In the genomic region with DNA sequence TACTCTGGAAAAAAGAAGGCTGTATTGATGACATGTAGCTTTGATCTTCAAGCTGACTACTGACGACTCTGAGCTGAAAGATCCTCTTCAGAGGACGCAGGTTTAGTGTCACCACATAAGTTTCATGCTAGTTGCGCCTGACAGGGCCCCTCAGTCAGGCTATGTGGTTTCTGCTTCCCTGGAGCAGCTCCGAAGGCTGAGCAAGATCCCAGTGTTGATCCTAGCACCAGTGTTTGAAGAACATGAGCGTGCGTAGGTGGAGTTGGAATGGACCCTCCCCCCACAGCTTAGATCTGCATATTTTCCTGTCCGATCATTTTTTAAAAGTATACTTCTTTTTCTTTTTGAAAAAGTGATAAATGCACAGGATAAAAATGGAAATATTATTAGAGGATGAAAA, we compare ENCODE assay signal across 23 cellular contexts. TPM values are rescaled to one million over a fixed set of nuclear protein-coding genes. Genes with fewer than 3 reads are reported as not detected.
A peak's percentile ranks its signal among the peaks of the same experiment; 100 is the strongest.
DNase-seq lines count a peak whose midpoint lies in the region; ATAC-seq and TF ChIP-seq lines count a peak whose summit lies in the region.
"Had no signal": no experiment of that assay in that cellular context is flagged by ENCODE, and none has a peak within 500 bp of the region (broad histone marks: within the 10 kb centered on the region; RNA-seq: fewer than 3 reads in every experiment).

No MANE protein-coding gene starts in this region.

- H3K9ac ChIP-seq in SK-N-SH, result no peak overlapping the region

- no peaks in the 10 kb centered on the region for H3K27me3 Mint-ChIP-seq in CD4-positive, alpha-beta T cell
- H3K27me3 Mint-ChIP-seq: activated CD4-positive, alpha-beta T cell treated with anti-CD3 and anti-CD28 coated beads, Interleukin-2, amount 10 ng/mL, durations not matched to agents 24 days and 14 days; progenitor cell of endocrine pancreas had no signal

- no peak for DNase-seq in CD4-positive, alpha-beta T cell
- DNase-seq in amniotic stem cell (lab: John Stamatoyannopoulos, UW) (peak; percentile 41), sigmoid colon (peak; percentile 63), SK-N-SH (no peak), epidermal melanocyte (ENCODE audit: insufficient read length, low spot score) (no peak)
- DNase-seq in activated CD8-positive, alpha-beta memory T cell treated with anti-CD3 and anti-CD28 coated beads, Interleukin-2, amount 50 U/mL, for 4 hours, result no peak
- DNase-seq: activated CD4-positive, alpha-beta T cell treated with anti-CD3 and anti-CD28 coated beads, Interleukin-2, amount 10 ng/mL, durations not matched to agents 24 days and 14 days; activated effector memory CD4-positive, alpha-beta T cell treated with Interleukin-2 at 50 U/mL for 16 hours; DND-41; hippocampal formation; NCI-H1436; NCI-H2171; NCI-H526 treated with DMSO at 0.1 percent for 48 hours; spleen; stimulated activated CD4-positive, alpha-beta T cell treated with anti-CD3 and anti-CD28 coated beads, Interleukin-4, amount 100 ng/mL, for 4 hours had no signal

- peaks cover 4% of the 10 kb centered on the region for H3K9me3 Mint-ChIP-seq in CD4-positive, alpha-beta T cell

- no peaks in the 10 kb centered on the region for H4K20me1 ChIP-seq in SK-N-SH (ENCODE audit: insufficient read depth)

- peak overlapping the region; percentile 63 for H3K27ac Mint-ChIP-seq in CD4-positive, alpha-beta T cell
- H3K27ac Mint-ChIP-seq: activated CD4-positive, alpha-beta T cell treated with anti-CD3 and anti-CD28 coated beads, Interleukin-2, amount 10 ng/mL, durations not matched to agents 24 days and 14 days; progenitor cell of endocrine pancreas had no signal

- H3K36me3 ChIP-seq in gastroesophageal sphincter (peaks cover 0 to 13% of the 10 kb centered on the region in 2 donors), sigmoid colon (no peaks in the 10 kb centered on the region), SK-N-SH (replicated peaks in 1 of 2; ENCODE audit: control insufficient read depth in 1 of 2, insufficient read depth in 2 of 2, low read length in 1 of 2) (no peaks in the 10 kb centered on the region)
- H3K36me3 ChIP-seq: adrenal gland had no signal

- H3K79me2 ChIP-seq in SK-N-SH (ENCODE audit: insufficient read depth), result peaks cover 79% of the 10 kb centered on the region

- TF ChIP-seq POLR2A in gastroesophageal sphincter (IDR thresholded peaks at IDR 0.05) (no peak), sigmoid colon (IDR thresholded peaks at IDR 0.05) (no peak)

- WGBS in gastroesophageal sphincter (ENCODE audit: low coverage in 1 of 2), 2 donors, result 43 to 46% methylated on average over 4 to 6 of the region's 7 CpGs
- WGBS in sigmoid colon, 2 donors, result 91 to 93% methylated on average over 7 of the region's 7 CpGs
- WGBS in SK-N-SH (ENCODE audit: low lambda C conversion rate), result 93% methylated on average over 7 of the region's 7 CpGs

- intact Hi-C loops in CD4-positive, alpha-beta T cell (cut with DNase I, micrococcal nuclease), result no loop called here
- intact Hi-C loops in sigmoid colon (cut with DNase I), result no loop called here

- no peak for TF ChIP-seq CTCF in CD4-positive, alpha-beta T cell (IDR thresholded peaks at IDR 0.05)
- TF ChIP-seq CTCF in gastroesophageal sphincter (IDR thresholded peaks at IDR 0.05) (no peak), sigmoid colon (IDR thresholded peaks at IDR 0.05) (no peak), SK-N-SH (IDR thresholded peaks at IDR 0.05) (no peak)

- no peak overlapping the region for H3K27ac ChIP-seq in CD4-positive, alpha-beta T cell (ENCODE audit: low read depth, low read length)
- H3K27ac ChIP-seq in gastroesophageal sphincter (peak overlapping the region in 1 of 4 donors; percentile 43), sigmoid colon (no peak overlapping the region), SK-N-SH (ENCODE audit: low read depth in 2 of 2, low read length in 1 of 2) (no peak overlapping the region)
- H3K27ac ChIP-seq: adrenal gland, spleen had no signal

- peaks cover 58% of the 10 kb centered on the region for H3K4me1 Mint-ChIP-seq in CD4-positive, alpha-beta T cell (ENCODE audit: low read depth)

- H3K27me3 ChIP-seq in CD4-positive, alpha-beta T cell (ENCODE audit: control insufficient read depth, insufficient read depth, low read length), result no peaks in the 10 kb centered on the region
- H3K27me3 ChIP-seq in gastroesophageal sphincter (no peaks in the 10 kb centered on the region), sigmoid colon (no peaks in the 10 kb centered on the region), SK-N-SH (ENCODE audit: insufficient read depth) (no peaks in the 10 kb centered on the region)
- H3K27me3 ChIP-seq: adrenal gland, spleen had no signal

- POLR2A ChIA-PET in CD4-positive, alpha-beta T cell (lab: Charles Lee), result no interaction called here
- POLR2A ChIA-PET in SK-N-SH (lab: Yijun Ruan, JAX), result interaction anchor here (0.7 kb wide), 1 partner anchor 374 kb away, joined by 3 read pairs; no protein-coding TSS in a partner anchor

- H3K4me3 ChIP-seq in gastroesophageal sphincter (no peak overlapping the region), sigmoid colon (no peak overlapping the region), SK-N-SH (ENCODE audit: low read depth in 2 of 2, low read length in 1 of 2) (no peak overlapping the region)
- H3K4me3 ChIP-seq: adrenal gland, spleen had no signal

- peaks cover 16% of the 10 kb centered on the region for H3K9me3 ChIP-seq in CD4-positive, alpha-beta T cell (ENCODE audit: control insufficient read depth, low read length)
- H3K9me3 ChIP-seq in gastroesophageal sphincter, result peaks cover 0 to 23% (median 0%) of the 10 kb centered on the region in 3 donors
- H3K9me3 ChIP-seq in sigmoid colon, result peaks cover 0 to 5% (median 3%) of the 10 kb centered on the region in 4 donors
- H3K9me3 ChIP-seq in SK-N-SH, result peaks cover 10% of the 10 kb centered on the region

- H3F3A ChIP-seq in SK-N-SH (replicated peaks; ENCODE audit: insufficient read depth), result peaks cover 4% of the 10 kb centered on the region

- H3K4me2 ChIP-seq in SK-N-SH, result no peak overlapping the region

- H3K36me3 Mint-ChIP-seq in CD4-positive, alpha-beta T cell (ENCODE audit: low read depth), result peaks cover 47% of the 10 kb centered on the region

- TF ChIP-seq EP300 in gastroesophageal sphincter (IDR thresholded peaks at IDR 0.05), result no peak
- no peak for TF ChIP-seq EP300 in sigmoid colon (IDR thresholded peaks at IDR 0.05)
- no peak for TF ChIP-seq EP300 in SK-N-SH (IDR thresholded peaks at IDR 0.05; ENCODE audit: borderline replicate concordance in 1 of 2, low read depth in 1 of 2, low read length in 1 of 2)

- H3K4me3 Mint-ChIP-seq in CD4-positive, alpha-beta T cell, result peak overlapping the region; percentile 10
- H3K4me3 Mint-ChIP-seq: activated CD4-positive, alpha-beta T cell treated with anti-CD3 and anti-CD28 coated beads, Interleukin-2, amount 10 ng/mL, durations not matched to agents 24 days and 14 days had no signal

- CTCF ChIA-PET in CD4-positive, alpha-beta T cell (lab: Charles Lee), result no interaction called here
- CTCF ChIA-PET in SK-N-SH (lab: Yijun Ruan, JAX), result interaction anchor here (0.9 to 1.0 kb wide), 2 partner anchors 38 to 469 kb away, joined by 3 to 4 read pairs; no protein-coding TSS in a partner anchor

- H3K4me1 ChIP-seq in gastroesophageal sphincter (peaks cover 4 to 45% (median 17%) of the 10 kb centered on the region in 3 donors), sigmoid colon (peaks cover 0 to 25% (median 17%) of the 10 kb centered on the region in 4 donors), SK-N-SH (ENCODE audit: control insufficient read depth in 1 of 2, insufficient read depth in 2 of 2, low read depth in 1 of 2, low read length in 1 of 2) (peaks cover 6 to 28% of the 10 kb centered on the region in 2 experiments; a peak in 2 of 4 replicates)

- no peak for TF ChIP-seq RAD21 in SK-N-SH (IDR thresholded peaks at IDR 0.05; ENCODE audit: low read length)

- H3K9me2 ChIP-seq in SK-N-SH, result no peaks in the 10 kb centered on the region

- ATAC-seq in CD4-positive, alpha-beta T cell (ENCODE audit: poor library complexity), result no peak
- peak; percentile 52 for ATAC-seq in gastroesophageal sphincter
- no peak for ATAC-seq in GM21423 (IDR thresholded peaks at IDR 0.05; ENCODE audit: unreplicated experiment)

- no peak overlapping the region for H2AFZ ChIP-seq in SK-N-SH (ENCODE audit: low read depth)

TF ChIP-seq in SK-N-SH, 30 proteins besides CTCF, POLR2A, EP300 and RAD21:
- no peak for TF ChIP-seq JUND (IDR thresholded peaks at IDR 0.05)
- no peak for TF ChIP-seq RFX5 (IDR thresholded peaks at IDR 0.05; ENCODE audit: low read length)
- no peak for TF ChIP-seq SMC3 (IDR thresholded peaks at IDR 0.05; ENCODE audit: low read depth, low read length)
- TF ChIP-seq NRF1 (IDR thresholded peaks at IDR 0.05; ENCODE audit: low read depth, low read length), result no peak
- no peak for TF ChIP-seq MXI1 (IDR thresholded peaks at IDR 0.05; ENCODE audit: low read depth, low read length)
- TF ChIP-seq TEAD4 (IDR thresholded peaks at IDR 0.05; ENCODE audit: borderline replicate concordance, insufficient read depth), result no peak
- TF ChIP-seq, protein P1, sequence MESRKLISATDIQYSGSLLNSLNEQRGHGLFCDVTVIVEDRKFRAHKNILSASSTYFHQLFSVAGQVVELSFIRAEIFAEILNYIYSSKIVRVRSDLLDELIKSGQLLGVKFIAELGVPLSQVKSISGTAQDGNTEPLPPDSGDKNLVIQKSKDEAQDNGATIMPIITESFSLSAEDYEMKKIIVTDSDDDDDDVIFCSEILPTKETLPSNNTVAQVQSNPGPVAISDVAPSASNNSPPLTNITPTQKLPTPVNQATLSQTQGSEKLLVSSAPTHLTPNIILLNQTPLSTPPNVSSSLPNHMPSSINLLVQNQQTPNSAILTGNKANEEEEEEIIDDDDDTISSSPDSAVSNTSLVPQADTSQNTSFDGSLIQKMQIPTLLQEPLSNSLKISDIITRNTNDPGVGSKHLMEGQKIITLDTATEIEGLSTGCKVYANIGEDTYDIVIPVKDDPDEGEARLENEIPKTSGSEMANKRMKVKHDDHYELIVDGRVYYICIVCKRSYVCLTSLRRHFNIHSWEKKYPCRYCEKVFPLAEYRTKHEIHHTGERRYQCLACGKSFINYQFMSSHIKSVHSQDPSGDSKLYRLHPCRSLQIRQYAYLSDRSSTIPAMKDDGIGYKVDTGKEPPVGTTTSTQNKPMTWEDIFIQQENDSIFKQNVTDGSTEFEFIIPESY (IDR thresholded peaks at IDR 0.05; ENCODE audit: borderline replicate concordance, low read depth), result no peak

RNA-seq across cellular contexts. Expression of a gene that starts 17.3 kb away (rescaled TPM):
- total RNA-seq in CD4-positive, alpha-beta T cell, result 10 to 100 TPM; 57.5 to 58.6 TPM
- 10 to 100 TPM; 17.1 to 33.1 (median 24.2) TPM for total RNA-seq in gastroesophageal sphincter
- total RNA-seq in sigmoid colon, result 10 to 100 TPM; 17.4 to 31.0 (median 23.0) TPM
- 10 to 100 TPM in 1 of 3 donors, 1 to 10 TPM in 2; 8.4 to 15.9 (median 8.8) TPM for polyA plus RNA-seq in sigmoid colon
- polyA plus RNA-seq in SK-N-SH (2012; rRNA removed), result 15.0 and 16.8 TPM in 2 replicates
- 9.8 and 11.1 TPM in 2 replicates for polyA plus RNA-seq in SK-N-SH (2012; cell fraction: cytosol; rRNA removed)
- 42.8 and 46.7 TPM in 2 replicates for polyA plus RNA-seq in SK-N-SH (2012; cell fraction: nucleus; rRNA removed)

RNA-seq across cellular contexts. Expression of a gene that starts 32.2 kb away (rescaled TPM):
- total RNA-seq in CD4-positive, alpha-beta T cell, result not detected
- total RNA-seq in gastroesophageal sphincter (not detected), sigmoid colon (not detected)
- polyA plus RNA-seq in sigmoid colon (not detected), SK-N-SH (2012; rRNA removed) (not detected in 2 replicates)
- polyA plus RNA-seq in SK-N-SH (2012; cell fraction: cytosol; rRNA removed), result not detected in 2 replicates
- polyA plus RNA-seq in SK-N-SH (2012; cell fraction: nucleus; rRNA removed), result not detected in 2 replicates
- total RNA-seq: activated CD4-positive, alpha-beta T cell treated with anti-CD3 and anti-CD28 coated beads, Interleukin-2, amount 10 ng/mL, durations not matched to agents 24 days and 14 days; mesenteric fat pad; spleen; subcutaneous adipose tissue had no signal
- polyA plus RNA-seq: adrenal gland, keratinocyte, neural cell, spleen had no signal

Comparison
In these comparisons a context has a peak if more than half of its experiments do, and no peak if none do; other contexts are left out.
1. DNase-seq: peak in amniotic stem cell (single experiment) and sigmoid colon (single experiment); none in CD4-positive, alpha-beta T cell (0 of 10), SK-N-SH (single experiment), activated CD8-positive, alpha-beta memory T cell treated with anti-CD3 and anti-CD28 coated beads, Interleukin-2, amount 50 U/mL, for 4 hours (single experiment) and epidermal melanocyte (single experiment).